9 cellular contexts compared by ENCODE assay signal in genomic region chr1:61052393-61053280, GRCh38. TPM values are rescaled to one million over a fixed set of nuclear protein-coding genes. Genes with fewer than 3 reads are reported as not detected.
A peak's percentile ranks its signal among the peaks of the same experiment; 100 is the strongest.
DNase-seq lines count a peak whose midpoint lies in the region; ATAC-seq and TF ChIP-seq lines count a peak whose summit lies in the region.
"Had no signal": no experiment of that assay in that cellular context is flagged by ENCODE, and none has a peak within 500 bp of the region (broad histone marks: within the 10 kb centered on the region; RNA-seq: fewer than 3 reads in every experiment).

No MANE protein-coding gene starts in this region.

- H3K27me3 ChIP-seq in suprapubic skin = no peaks in the 10 kb centered on the region

- no peaks in the 10 kb centered on the region for H3K36me3 Mint-ChIP-seq in activated CD8-positive, alpha-beta memory T cell treated with anti-CD3 and anti-CD28 coated beads, Interleukin-2, amount 10 ng/mL, durations not matched to agents 7 days and 5 days
- no peaks in the 10 kb centered on the region for H3K36me3 Mint-ChIP-seq in activated T-helper 2 cell treated with anti-CD3 and anti-CD28 coated beads, Interferon-gamma antibody, Interleukin-2, Interleukin-4, amounts not matched to agents 10 μg/mL and 5 μg/mL and 100 μg/mL, durations not matched to agents 14 hours and 24 hours and 36 hours (ENCODE audit: low read depth)

- H3K4me3 Mint-ChIP-seq in activated CD8-positive, alpha-beta memory T cell treated with anti-CD3 and anti-CD28 coated beads, Interleukin-2, amount 10 ng/mL, durations not matched to agents 7 days and 5 days = peak overlapping the region; percentile 87
- peak overlapping the region; percentile 35 for H3K4me3 Mint-ChIP-seq in activated T-helper 2 cell treated with anti-CD3 and anti-CD28 coated beads, Interferon-gamma antibody, Interleukin-2, Interleukin-4, amounts not matched to agents 10 μg/mL and 5 μg/mL and 100 μg/mL, durations not matched to agents 14 hours and 24 hours and 36 hours (ENCODE audit: low read depth)

- peaks cover 57% of the 10 kb centered on the region for H3K27me3 Mint-ChIP-seq in activated CD8-positive, alpha-beta memory T cell treated with anti-CD3 and anti-CD28 coated beads, Interleukin-2, amount 10 ng/mL, durations not matched to agents 7 days and 5 days
- peaks cover 63% of the 10 kb centered on the region for H3K27me3 Mint-ChIP-seq in activated T-helper 2 cell treated with anti-CD3 and anti-CD28 coated beads, Interferon-gamma antibody, Interleukin-2, Interleukin-4, amounts not matched to agents 10 μg/mL and 5 μg/mL and 100 μg/mL, durations not matched to agents 14 hours and 24 hours and 36 hours (ENCODE audit: low read depth)

- TF ChIP-seq CTCF in suprapubic skin (IDR thresholded peaks at IDR 0.05) = no peak

- 79% methylated on average over 15 of the region's 15 CpGs for WGBS in suprapubic skin

- CTCF ChIA-PET in activated CD8-positive, alpha-beta memory T cell treated with anti-CD3 and anti-CD28 coated beads, Interleukin-2, amount 10 ng/mL, durations not matched to agents 7 days and 5 days (lab: Charles Lee) = interaction anchor here (1.2 to 5.2 kb wide), 5 partner anchors 10 to 589 kb away, joined by 3 to 29 read pairs (median 4); no protein-coding TSS in a partner anchor

- peak overlapping the region; percentile 98 for H3K27ac ChIP-seq in suprapubic skin

- peak overlapping the region; percentile 59 for H3K27ac Mint-ChIP-seq in activated CD8-positive, alpha-beta memory T cell treated with anti-CD3 and anti-CD28 coated beads, Interleukin-2, amount 10 ng/mL, durations not matched to agents 7 days and 5 days
- H3K27ac Mint-ChIP-seq in activated T-helper 2 cell treated with anti-CD3 and anti-CD28 coated beads, Interferon-gamma antibody, Interleukin-2, Interleukin-4, amounts not matched to agents 10 μg/mL and 5 μg/mL and 100 μg/mL, durations not matched to agents 14 hours and 24 hours and 36 hours = no peak overlapping the region

- peak overlapping the region; percentile 58 for H3K4me3 ChIP-seq in suprapubic skin

- no peak for TF ChIP-seq POLR2A in suprapubic skin (IDR thresholded peaks at IDR 0.05)

- H3K4me1 ChIP-seq in suprapubic skin = peaks cover 65% of the 10 kb centered on the region

- no peaks in the 10 kb centered on the region for H3K36me3 ChIP-seq in suprapubic skin

- H3K9me3 ChIP-seq in suprapubic skin = no peaks in the 10 kb centered on the region

- peaks cover 40% of the 10 kb centered on the region for H3K4me1 Mint-ChIP-seq in activated CD8-positive, alpha-beta memory T cell treated with anti-CD3 and anti-CD28 coated beads, Interleukin-2, amount 10 ng/mL, durations not matched to agents 7 days and 5 days
- H3K4me1 Mint-ChIP-seq in activated T-helper 2 cell treated with anti-CD3 and anti-CD28 coated beads, Interferon-gamma antibody, Interleukin-2, Interleukin-4, amounts not matched to agents 10 μg/mL and 5 μg/mL and 100 μg/mL, durations not matched to agents 14 hours and 24 hours and 36 hours (ENCODE audit: low read depth) = peaks cover 16% of the 10 kb centered on the region

- ATAC-seq in activated CD8-positive, alpha-beta memory T cell treated with anti-CD3 and anti-CD28 coated beads, Interleukin-2, amount 10 ng/mL, durations not matched to agents 7 days and 5 days = no peak
- ATAC-seq in HG02642 (IDR thresholded peaks at IDR 0.05; ENCODE audit: poor library complexity, unreplicated experiment) = no peak

- intact Hi-C loops in activated T-helper 2 cell treated with anti-CD3 and anti-CD28 coated beads, Interferon-gamma antibody, Interleukin-2, Interleukin-4, amounts not matched to agents 10 μg/mL and 5 μg/mL and 100 μg/mL, durations not matched to agents 14 hours and 24 hours and 36 hours (cut with micrococcal nuclease) = loop anchor here (1.0 to 10.0 kb wide), 3 partner anchors 26 to 532 kb away; no protein-coding TSS in a partner anchor

- no peak for DNase-seq in activated CD8-positive, alpha-beta memory T cell treated with anti-CD3 and anti-CD28 coated beads, Interleukin-2, amount 10 ng/mL, durations not matched to agents 7 days and 5 days
- no peak for DNase-seq in activated CD8-positive, alpha-beta memory T cell treated with anti-CD3 and anti-CD28 coated beads for 24 hours
- no peak for DNase-seq in activated T-helper 2 cell treated with anti-CD3 and anti-CD28 coated beads, Interferon-gamma antibody, Interleukin-2, Interleukin-4, amounts not matched to agents 10 μg/mL and 5 μg/mL and 100 μg/mL, durations not matched to agents 14 hours and 24 hours and 36 hours (ENCODE audit: low spot score)
- DNase-seq in left kidney (ENCODE audit: low read depth, low spot score) (peak; percentile 31), suprapubic skin (ENCODE audit: low spot score in 2 of 2) (no peak), MV-4-11 (lab: John Stamatoyannopoulos, UW) (no peak), HPDE6-E6E7 (ENCODE audit: extremely low spot score) (no peak)
- DNase-seq: NCI-H1048 had no signal

- no peak for TF ChIP-seq EP300 in suprapubic skin (IDR thresholded peaks at IDR 0.05)

- H3K9me3 Mint-ChIP-seq in activated CD8-positive, alpha-beta memory T cell treated with anti-CD3 and anti-CD28 coated beads, Interleukin-2, amount 10 ng/mL, durations not matched to agents 7 days and 5 days (ENCODE audit: low read depth) = no peaks in the 10 kb centered on the region
- no peaks in the 10 kb centered on the region for H3K9me3 Mint-ChIP-seq in activated T-helper 2 cell treated with anti-CD3 and anti-CD28 coated beads, Interferon-gamma antibody, Interleukin-2, Interleukin-4, amounts not matched to agents 10 μg/mL and 5 μg/mL and 100 μg/mL, durations not matched to agents 14 hours and 24 hours and 36 hours

RNA-seq across cellular contexts. Expression of gene NFIA, which starts 29.7 kb away (rescaled TPM):
- total RNA-seq in activated CD8-positive, alpha-beta memory T cell treated with anti-CD3 and anti-CD28 coated beads, Interleukin-2, amount 10 ng/mL, durations not matched to agents 7 days and 5 days = 1 to 10 TPM in 1 of 2 experiments, under 1 TPM in 1; 0.80 to 5.4 TPM
- 1.4 and 1.5 TPM in 2 replicates for total RNA-seq in activated T-helper 2 cell treated with anti-CD3 and anti-CD28 coated beads, Interferon-gamma antibody, Interleukin-2, Interleukin-4, amounts not matched to agents 10 μg/mL and 5 μg/mL and 100 μg/mL, durations not matched to agents 14 hours and 24 hours and 36 hours
- total RNA-seq in suprapubic skin = 10 to 100 TPM; 30.1 to 54.2 (median 48.2) TPM

Comparison
In these comparisons a context has a peak if more than half of its experiments do, and no peak if none do; other contexts are left out.
1. RNA of gene NFIA, which starts 29.7 kb away (total RNA-seq): 30.1 to 54.2 TPM in suprapubic skin; 0.80 to 5.4 TPM in activated CD8-positive, alpha-beta memory T cell treated with anti-CD3 and anti-CD28 coated beads, Interleukin-2, amount 10 ng/mL, durations not matched to agents 7 days and 5 days and 1.4 to 1.5 TPM in activated T-helper 2 cell treated with anti-CD3 and anti-CD28 coated beads, Interferon-gamma antibody, Interleukin-2, Interleukin-4, amounts not matched to agents 10 μg/mL and 5 μg/mL and 100 μg/mL, durations not matched to agents 14 hours and 24 hours and 36 hours; every median in the first group is over 4 times any median in the second.